Comparison of ENCODE assay signal across 1 cellular context in the genomic region with DNA sequence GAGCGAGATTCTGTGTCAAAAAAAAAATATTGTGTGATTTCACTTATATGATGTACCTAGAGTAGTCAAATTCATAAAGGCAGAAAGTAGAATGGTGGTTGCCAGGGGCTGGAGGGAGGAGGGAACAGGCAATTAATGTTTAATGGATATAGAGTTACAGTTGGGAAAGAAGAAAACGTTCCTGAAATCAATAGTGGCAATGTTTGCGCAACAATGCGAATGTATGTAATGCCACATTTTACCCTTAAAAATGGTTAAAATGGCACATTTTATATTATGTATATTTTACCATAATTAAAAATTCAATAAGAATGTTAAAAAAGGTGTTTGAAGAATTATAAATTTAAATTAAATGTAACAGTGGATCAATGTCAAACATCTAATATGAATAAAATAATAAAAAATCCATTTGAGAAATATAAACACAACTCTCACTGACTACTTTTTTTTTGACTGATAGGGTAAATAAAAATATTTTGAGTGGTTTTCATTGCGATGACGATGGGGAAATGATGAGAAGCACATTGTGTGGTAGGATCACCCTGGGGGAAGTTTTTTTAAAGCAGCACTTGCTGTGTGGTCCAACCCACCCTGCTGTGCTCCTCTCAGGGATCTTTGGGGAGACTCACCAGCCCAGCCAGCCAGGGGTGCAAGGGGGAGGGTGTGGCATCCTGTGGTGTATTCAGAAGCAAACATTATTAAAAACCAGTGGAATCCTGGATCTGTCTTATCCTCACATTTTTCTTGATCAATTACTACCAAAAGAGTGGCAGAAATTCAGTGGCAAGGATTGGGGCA.
TF ChIP-seq lines count a peak whose summit lies in the region.

No MANE protein-coding gene starts in this region.

TF ChIP-seq in SK-N-SH treated with all-trans-retinoic acid at 6 μM for 48 hours, 23 proteins besides CTCF, POLR2A, EP300 and RAD21 (continued from another document):
- no peak for TF ChIP-seq CREB5 (CRISPR knock-in tag; IDR thresholded peaks at IDR 0.05; ENCODE audit: low read depth)
- no peak for TF ChIP-seq ZC3H10 (CRISPR knock-in tag; IDR thresholded peaks at IDR 0.05)
- no peak for TF ChIP-seq POU6F1 (CRISPR knock-in tag; IDR thresholded peaks at IDR 0.05; ENCODE audit: borderline replicate concordance, low read depth)
- TF ChIP-seq CSRNP3 (CRISPR knock-in tag; IDR thresholded peaks at IDR 0.05): no peak
